In genomic region chr6:107495196-107495643, GRCh38 we compare ENCODE assay signal across 12 cellular contexts. TPM values are rescaled to one million over a fixed set of nuclear protein-coding genes. Genes with fewer than 3 reads are reported as not detected.
DNase-seq lines count a peak whose midpoint lies in the region; ATAC-seq and TF ChIP-seq lines count a peak whose summit lies in the region.
"Had no signal": no experiment of that assay in that cellular context is flagged by ENCODE, and none has a peak within 500 bp of the region (broad histone marks: within the 10 kb centered on the region; RNA-seq: fewer than 3 reads in every experiment).

No MANE protein-coding gene starts in this region.

- no peak overlapping the region for H3K4me3 ChIP-seq in smooth muscle cell

- H3K27me3 ChIP-seq in smooth muscle cell (ENCODE audit: low read depth), result peaks cover 6% of the 10 kb centered on the region

- peak overlapping the region; percentile 39 for H3K4me2 ChIP-seq in smooth muscle cell

- peak overlapping the region; percentile 42 for H2AFZ ChIP-seq in smooth muscle cell (ENCODE audit: low read depth)

- H3K9ac ChIP-seq in smooth muscle cell (ENCODE audit: low read depth), result no peak overlapping the region

- no peaks in the 10 kb centered on the region for H4K20me1 ChIP-seq in smooth muscle cell (ENCODE audit: low read depth)

- 69% methylated on average over 7 of the region's 7 CpGs for WGBS in smooth muscle cell (ENCODE audit: low lambda C conversion rate)

- no peaks in the 10 kb centered on the region for H3K9me3 ChIP-seq in smooth muscle cell (replicated peaks; ENCODE audit: low read depth)

- H3K79me2 ChIP-seq in smooth muscle cell (ENCODE audit: low read depth), result peaks cover 4% of the 10 kb centered on the region

- H3K27ac ChIP-seq in smooth muscle cell (ENCODE audit: low read depth), result no peak overlapping the region

- ATAC-seq in HG02759 (IDR thresholded peaks at IDR 0.05; ENCODE audit: unreplicated experiment), result no peak
- ATAC-seq in esophagus mucosa, result no peak
- ATAC-seq in HG03439 (IDR thresholded peaks at IDR 0.05; ENCODE audit: unreplicated experiment), result no peak
- ATAC-seq: effector memory CD8-positive, alpha-beta T cell; naive thymus-derived CD4-positive, alpha-beta T cell had no signal

- H3K36me3 ChIP-seq in smooth muscle cell (ENCODE audit: low read depth), result no peaks in the 10 kb centered on the region

- DNase-seq in HT1080 (ENCODE audit: low read depth) (peak; percentile 78), cerebellar cortex (ENCODE audit: low spot score) (peak; percentile 48), kidney glomerular epithelial cell (lab: John Stamatoyannopoulos, UW) (peak; percentile 39), smooth muscle cell (lab: John Stamatoyannopoulos, UW; ENCODE audit: unreplicated experiment) (no peak), NCI-H1092 (lab: John Stamatoyannopoulos, UW) (no peak)
- DNase-seq: effector memory CD8-positive, alpha-beta T cell; naive thymus-derived CD4-positive, alpha-beta T cell; NCI-H1417 treated with DMSO at 0.1 percent for 48 hours; SHP77 had no signal

- H3F3A ChIP-seq in smooth muscle cell (ENCODE audit: low read depth), result no peaks in the 10 kb centered on the region

- no peak for TF ChIP-seq CTCF in smooth muscle cell (IDR thresholded peaks at IDR 0.05; ENCODE audit: borderline replicate concordance, insufficient read depth, poor library complexity, severe bottlenecking)

- H3K4me1 ChIP-seq in smooth muscle cell (ENCODE audit: low read depth), result peaks cover 28% of the 10 kb centered on the region

RNA-seq across cellular contexts. Expression of gene SOBP, which starts 5.3 kb away (rescaled TPM):
- total RNA-seq in HT1080 (2014; rRNA removed; shearing (Covaris generic)), result 1.9 and 4.3 TPM in 2 replicates
- 1.7 and 2.7 TPM in 2 replicates for polyA plus RNA-seq in HT1080 (2015; cell fraction: cytosol; rRNA removed)
- 1.6 and 3.8 TPM in 2 replicates for polyA plus RNA-seq in HT1080 (2015; cell fraction: nucleus; rRNA removed)
- 0.67 and 3.0 TPM in 2 replicates for total RNA-seq in smooth muscle cell
- 2.7 and 4.0 TPM in 2 replicates for polyA plus RNA-seq in smooth muscle cell
- total RNA-seq in esophagus mucosa, result 0.32 TPM
- polyA plus RNA-seq: naive thymus-derived CD4-positive, alpha-beta T cell had no signal

RNA-seq across cellular contexts. Expression of gene PDSS2, which starts 35.9 kb away (rescaled TPM):
- total RNA-seq in HT1080 (2014; rRNA removed; shearing (Covaris generic)), result 6.9 and 10.7 TPM in 2 replicates
- polyA plus RNA-seq in HT1080 (2015; cell fraction: cytosol; rRNA removed), result 9.4 and 10.3 TPM in 2 replicates
- polyA plus RNA-seq in HT1080 (2015; cell fraction: nucleus; rRNA removed), result 5.8 and 7.9 TPM in 2 replicates
- total RNA-seq in smooth muscle cell (15.5 and 21.6 TPM in 2 replicates), esophagus mucosa (13.2 TPM)
- polyA plus RNA-seq in smooth muscle cell, result 12.1 and 12.8 TPM in 2 replicates

Comparison
In these comparisons a context has a peak if more than half of its experiments do, and no peak if none do; other contexts are left out.
1. DNase-seq: peak in HT1080 (single experiment), cerebellar cortex (single experiment) and kidney glomerular epithelial cell (single experiment); none in smooth muscle cell (single experiment) and NCI-H1092 (single experiment).